8 cellular contexts compared by ENCODE assay signal in the genomic region with DNA sequence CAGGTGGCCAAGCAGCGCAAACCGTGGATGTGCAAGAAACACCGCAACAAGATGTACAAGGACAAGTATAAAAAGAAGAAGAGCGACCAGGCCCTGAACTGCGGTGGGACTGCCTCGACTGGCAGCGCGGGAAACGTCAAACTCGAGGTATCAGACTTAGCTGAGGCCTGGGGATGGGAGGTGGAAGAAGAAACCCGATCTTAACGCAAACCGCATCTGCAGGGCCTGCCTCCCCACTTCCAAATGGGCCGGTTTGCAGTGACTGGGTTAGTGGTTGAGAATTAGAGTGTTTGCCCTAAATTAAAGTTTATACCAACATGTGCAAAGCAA. TPM values are rescaled to one million over a fixed set of nuclear protein-coding genes. Genes with fewer than 3 reads are reported as not detected.
DNase-seq lines count a peak whose midpoint lies in the region; ATAC-seq and TF ChIP-seq lines count a peak whose summit lies in the region.

No MANE protein-coding gene starts in this region.

- no peak for TF ChIP-seq CTCF in BE2C (IDR thresholded peaks at IDR 0.05; ENCODE audit: low read depth, low read length)
- TF ChIP-seq CTCF in mucosa of descending colon (IDR thresholded peaks at IDR 0.05) = no peak

- H3K27ac ChIP-seq in SK-N-MC (peak overlapping the region; percentile 63; the same call in 1 of the 2 replicates), cingulate gyrus (ENCODE audit: low read depth, low read length) (peak overlapping the region; percentile 39), stomach smooth muscle (ENCODE audit: low read length) (no peak overlapping the region)

- peak; percentile 18 for ATAC-seq in GM18909 (IDR thresholded peaks at IDR 0.05; ENCODE audit: poor library complexity, unreplicated experiment)
- ATAC-seq in HG03175 (IDR thresholded peaks at IDR 0.05; ENCODE audit: unreplicated experiment) = peak; percentile 22
- ATAC-seq in mucosa of descending colon = peak; percentile 25

- peak; percentile 36 for DNase-seq in BE2C
- no peak for DNase-seq in SK-N-MC (ENCODE audit: low read depth, low spot score)
- DNase-seq in mucosa of descending colon = no peak
- DNase-seq in NCI-H2081 treated with DMSO at 0.1 percent for 48 hours (lab: John Stamatoyannopoulos, UW) = no peak

- H3K27me3 ChIP-seq in BE2C (no peaks in the 10 kb centered on the region), stomach smooth muscle (ENCODE audit: control insufficient read depth in 1 of 2, insufficient read depth in 2 of 2, low read length in 2 of 2) (no peaks in the 10 kb centered on the region)

- H3K9ac ChIP-seq in SK-N-MC (ENCODE audit: insufficient read length) (peak overlapping the region; percentile 94), stomach smooth muscle (ENCODE audit: low read length in 2 of 2) (peak overlapping the region; percentile 60 to 84)

- H3K4me1 ChIP-seq in BE2C (no peaks in the 10 kb centered on the region), mucosa of descending colon (ENCODE audit: low read depth) (peaks cover 8% of the 10 kb centered on the region), stomach smooth muscle (ENCODE audit: control insufficient read depth, insufficient read depth, low read length) (peaks cover 12% of the 10 kb centered on the region)

- H3K4me3 ChIP-seq in BE2C (ENCODE audit: low read depth, low read length) (peak overlapping the region; percentile 71), SK-N-MC (peak overlapping the region; percentile 86), mucosa of descending colon (peak overlapping the region; percentile 62), stomach smooth muscle (ENCODE audit: low read length in 2 of 2) (peak overlapping the region; percentile 97)

- H3K9me3 ChIP-seq in BE2C (no peaks in the 10 kb centered on the region), SK-N-MC (ENCODE audit: low read depth, low read length) (no peaks in the 10 kb centered on the region), mucosa of descending colon (no peaks in the 10 kb centered on the region), stomach smooth muscle (ENCODE audit: control insufficient read depth in 2 of 2, low read length in 2 of 2) (no peaks in the 10 kb centered on the region)

- intact Hi-C loops in mucosa of descending colon (cut with DNase I, micrococcal nuclease) = no loop called here

- no peaks in the 10 kb centered on the region for H3K36me3 ChIP-seq in BE2C
- H3K36me3 ChIP-seq in SK-N-MC (ENCODE audit: insufficient read depth, low read length) = peaks cover 31% of the 10 kb centered on the region
- H3K36me3 ChIP-seq in mucosa of descending colon (ENCODE audit: low read depth) = no peaks in the 10 kb centered on the region
- H3K36me3 ChIP-seq in stomach smooth muscle (ENCODE audit: control insufficient read depth in 2 of 2, insufficient read depth in 2 of 2, low read length in 2 of 2) = peaks cover 0 to 3% of the 10 kb centered on the region in 2 donors

RNA-seq across cellular contexts. Expression of a gene that starts 0.8 kb away (rescaled TPM):
- polyA plus RNA-seq in BE2C (2012; ENCODE audit: insufficient read depth, insufficient read length, low read depth) = 5.0 TPM
- 1 to 10 TPM; 5.0 to 6.3 (median 5.9) TPM for total RNA-seq in mucosa of descending colon
